Comparison of ENCODE assay signal across 1 cellular context in the genomic region with DNA sequence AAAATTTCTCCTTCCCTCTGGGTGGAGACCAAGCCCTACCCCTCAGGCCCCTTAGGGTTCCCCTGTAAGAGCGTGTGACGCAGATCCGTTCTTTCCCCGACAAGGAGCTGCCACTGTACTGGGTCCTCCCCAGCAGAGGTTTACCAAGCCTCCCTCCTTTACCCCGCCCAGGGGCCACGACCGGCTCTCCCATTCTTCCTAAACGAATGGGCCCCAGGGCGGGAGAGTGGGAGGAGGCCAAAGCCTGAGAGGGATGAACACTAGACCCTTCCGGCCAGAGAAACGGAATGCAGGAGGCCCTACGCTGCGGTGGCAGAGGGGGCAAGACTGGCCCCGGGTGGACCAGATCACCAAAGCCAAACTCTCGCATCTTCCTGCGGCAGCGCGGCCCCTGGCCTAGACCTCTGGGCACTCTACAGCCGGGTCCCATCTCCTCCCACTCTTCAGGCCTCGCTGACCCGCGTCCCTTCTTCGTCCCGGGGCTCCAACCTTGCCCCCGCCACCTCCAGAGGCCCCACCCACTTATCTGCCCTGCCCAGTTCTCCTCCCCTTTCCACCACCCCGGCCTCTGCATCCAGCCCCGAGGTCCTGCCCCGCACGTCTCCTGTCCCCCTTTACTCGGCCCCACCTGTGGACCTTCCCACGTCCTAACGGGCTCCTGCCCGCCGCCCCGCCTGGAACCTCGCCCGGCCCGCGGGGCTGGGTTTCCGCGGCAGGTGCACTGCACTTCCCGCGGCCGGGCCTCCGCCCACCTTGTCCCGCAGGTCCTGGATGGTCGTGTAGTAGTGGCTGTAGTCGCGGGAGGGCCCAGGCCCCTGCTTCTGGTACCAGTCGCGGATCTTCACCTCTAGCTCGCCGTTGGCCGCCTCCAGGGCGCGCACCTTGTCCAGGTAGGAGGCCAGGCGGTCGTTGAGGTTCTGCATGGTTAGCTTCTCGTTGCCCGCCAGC.
TF ChIP-seq lines count a peak whose summit lies in the region.

No MANE protein-coding gene starts in this region.

TF ChIP-seq in K562, 482 proteins besides CTCF, POLR2A, EP300 and RAD21 (continued from another document and continues in another):
- TF ChIP-seq, protein P1, sequence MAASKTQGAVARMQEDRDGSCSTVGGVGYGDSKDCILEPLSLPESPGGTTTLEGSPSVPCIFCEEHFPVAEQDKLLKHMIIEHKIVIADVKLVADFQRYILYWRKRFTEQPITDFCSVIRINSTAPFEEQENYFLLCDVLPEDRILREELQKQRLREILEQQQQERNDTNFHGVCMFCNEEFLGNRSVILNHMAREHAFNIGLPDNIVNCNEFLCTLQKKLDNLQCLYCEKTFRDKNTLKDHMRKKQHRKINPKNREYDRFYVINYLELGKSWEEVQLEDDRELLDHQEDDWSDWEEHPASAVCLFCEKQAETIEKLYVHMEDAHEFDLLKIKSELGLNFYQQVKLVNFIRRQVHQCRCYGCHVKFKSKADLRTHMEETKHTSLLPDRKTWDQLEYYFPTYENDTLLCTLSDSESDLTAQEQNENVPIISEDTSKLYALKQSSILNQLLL (CRISPR knock-in tag; IDR thresholded peaks at IDR 0.05; ENCODE audit: borderline replicate concordance): no peak
- no peak for TF ChIP-seq DIDO1 (tag; IDR thresholded peaks at IDR 0.05; ENCODE audit: low read depth)
- no peak for TF ChIP-seq SLC30A9 (CRISPR knock-in tag; IDR thresholded peaks at IDR 0.05)
- no peak for TF ChIP-seq ELF4 (CRISPR knock-in tag; IDR thresholded peaks at IDR 0.05)
- TF ChIP-seq SAP30 (IDR thresholded peaks at IDR 0.05; ENCODE audit: borderline replicate concordance, insufficient read depth, low read depth, low read length, poor library complexity, severe bottlenecking): peak; percentile 7
- no peak for TF ChIP-seq NR2F6 (CRISPR knock-in tag; IDR thresholded peaks at IDR 0.05)
- no peak for TF ChIP-seq ZNF121 (CRISPR knock-in tag; conservative IDR thresholded peaks at IDR 0.05)
- TF ChIP-seq, protein P2, sequence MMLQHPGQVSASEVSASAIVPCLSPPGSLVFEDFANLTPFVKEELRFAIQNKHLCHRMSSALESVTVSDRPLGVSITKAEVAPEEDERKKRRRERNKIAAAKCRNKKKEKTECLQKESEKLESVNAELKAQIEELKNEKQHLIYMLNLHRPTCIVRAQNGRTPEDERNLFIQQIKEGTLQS (IDR thresholded peaks at IDR 0.05): no peak
- TF ChIP-seq, protein P2 (CRISPR knock-in tag; conservative IDR thresholded peaks at IDR 0.05): no peak
- TF ChIP-seq NCOA6 (IDR thresholded peaks at IDR 0.05): no peak; the same call in 1 of the 2 replicates
- no peak for TF ChIP-seq ZNF764 (CRISPR knock-in tag; IDR thresholded peaks at IDR 0.05; ENCODE audit: low read depth)
- TF ChIP-seq SIX5 (IDR thresholded peaks at IDR 0.05; ENCODE audit: borderline replicate concordance in 1 of 2, insufficient read depth in 1 of 2, low read depth in 1 of 2, low read length in 2 of 2): no peak
- TF ChIP-seq PRMT5 (CRISPR knock-in tag; IDR thresholded peaks at IDR 0.05): no peak
- no peak for TF ChIP-seq ZNF444 (CRISPR knock-in tag; IDR thresholded peaks at IDR 0.05)
- no peak for TF ChIP-seq POLR2B (IDR thresholded peaks at IDR 0.05; ENCODE audit: low read depth, partially characterized antibody)
- TF ChIP-seq, protein P3, sequence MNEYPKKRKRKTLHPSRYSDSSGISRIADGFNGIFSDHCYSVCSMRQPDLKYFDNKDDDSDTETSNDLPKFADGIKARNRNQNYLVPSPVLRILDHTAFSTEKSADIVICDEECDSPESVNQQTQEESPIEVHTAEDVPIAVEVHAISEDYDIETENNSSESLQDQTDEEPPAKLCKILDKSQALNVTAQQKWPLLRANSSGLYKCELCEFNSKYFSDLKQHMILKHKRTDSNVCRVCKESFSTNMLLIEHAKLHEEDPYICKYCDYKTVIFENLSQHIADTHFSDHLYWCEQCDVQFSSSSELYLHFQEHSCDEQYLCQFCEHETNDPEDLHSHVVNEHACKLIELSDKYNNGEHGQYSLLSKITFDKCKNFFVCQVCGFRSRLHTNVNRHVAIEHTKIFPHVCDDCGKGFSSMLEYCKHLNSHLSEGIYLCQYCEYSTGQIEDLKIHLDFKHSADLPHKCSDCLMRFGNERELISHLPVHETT (CRISPR knock-in tag; conservative IDR thresholded peaks at IDR 0.05 in 1 of 2, IDR thresholded peaks at IDR 0.05 in 1 of 2): no peak
- no peak for TF ChIP-seq ARID1B (IDR thresholded peaks at IDR 0.05)
- no peak for TF ChIP-seq ILF3 (IDR thresholded peaks at IDR 0.05; ENCODE audit: borderline replicate concordance)
- TF ChIP-seq HDAC6 (IDR thresholded peaks at IDR 0.05; ENCODE audit: low read depth, low read length): no peak
- TF ChIP-seq, protein P4, sequence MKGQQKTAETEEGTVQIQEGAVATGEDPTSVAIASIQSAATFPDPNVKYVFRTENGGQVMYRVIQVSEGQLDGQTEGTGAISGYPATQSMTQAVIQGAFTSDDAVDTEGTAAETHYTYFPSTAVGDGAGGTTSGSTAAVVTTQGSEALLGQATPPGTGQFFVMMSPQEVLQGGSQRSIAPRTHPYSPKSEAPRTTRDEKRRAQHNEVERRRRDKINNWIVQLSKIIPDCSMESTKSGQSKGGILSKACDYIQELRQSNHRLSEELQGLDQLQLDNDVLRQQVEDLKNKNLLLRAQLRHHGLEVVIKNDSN (CRISPR knock-in tag; IDR thresholded peaks at IDR 0.05): no peak
- TF ChIP-seq, protein P5, sequence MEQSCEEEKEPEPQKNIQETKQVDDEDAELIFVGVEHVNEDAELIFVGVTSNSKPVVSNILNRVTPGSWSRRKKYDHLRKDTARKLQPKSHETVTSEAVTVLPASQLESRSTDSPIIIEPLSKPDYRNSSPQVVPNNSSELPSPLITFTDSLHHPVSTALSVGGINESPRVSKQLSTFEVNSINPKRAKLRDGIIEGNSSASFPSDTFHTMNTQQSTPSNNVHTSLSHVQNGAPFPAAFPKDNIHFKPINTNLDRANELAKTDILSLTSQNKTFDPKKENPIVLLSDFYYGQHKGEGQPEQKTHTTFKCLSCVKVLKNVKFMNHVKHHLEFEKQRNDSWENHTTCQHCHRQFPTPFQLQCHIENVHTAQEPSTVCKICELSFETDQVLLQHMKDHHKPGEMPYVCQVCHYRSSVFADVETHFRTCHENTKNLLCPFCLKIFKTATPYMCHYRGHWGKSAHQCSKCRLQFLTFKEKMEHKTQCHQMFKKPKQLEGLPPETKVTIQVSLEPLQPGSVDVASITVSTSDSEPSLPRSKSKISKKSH (CRISPR knock-in tag; IDR thresholded peaks at IDR 0.05): no peak
- no peak for TF ChIP-seq ADNP (tag; IDR thresholded peaks at IDR 0.05)
- TF ChIP-seq, protein P6, sequence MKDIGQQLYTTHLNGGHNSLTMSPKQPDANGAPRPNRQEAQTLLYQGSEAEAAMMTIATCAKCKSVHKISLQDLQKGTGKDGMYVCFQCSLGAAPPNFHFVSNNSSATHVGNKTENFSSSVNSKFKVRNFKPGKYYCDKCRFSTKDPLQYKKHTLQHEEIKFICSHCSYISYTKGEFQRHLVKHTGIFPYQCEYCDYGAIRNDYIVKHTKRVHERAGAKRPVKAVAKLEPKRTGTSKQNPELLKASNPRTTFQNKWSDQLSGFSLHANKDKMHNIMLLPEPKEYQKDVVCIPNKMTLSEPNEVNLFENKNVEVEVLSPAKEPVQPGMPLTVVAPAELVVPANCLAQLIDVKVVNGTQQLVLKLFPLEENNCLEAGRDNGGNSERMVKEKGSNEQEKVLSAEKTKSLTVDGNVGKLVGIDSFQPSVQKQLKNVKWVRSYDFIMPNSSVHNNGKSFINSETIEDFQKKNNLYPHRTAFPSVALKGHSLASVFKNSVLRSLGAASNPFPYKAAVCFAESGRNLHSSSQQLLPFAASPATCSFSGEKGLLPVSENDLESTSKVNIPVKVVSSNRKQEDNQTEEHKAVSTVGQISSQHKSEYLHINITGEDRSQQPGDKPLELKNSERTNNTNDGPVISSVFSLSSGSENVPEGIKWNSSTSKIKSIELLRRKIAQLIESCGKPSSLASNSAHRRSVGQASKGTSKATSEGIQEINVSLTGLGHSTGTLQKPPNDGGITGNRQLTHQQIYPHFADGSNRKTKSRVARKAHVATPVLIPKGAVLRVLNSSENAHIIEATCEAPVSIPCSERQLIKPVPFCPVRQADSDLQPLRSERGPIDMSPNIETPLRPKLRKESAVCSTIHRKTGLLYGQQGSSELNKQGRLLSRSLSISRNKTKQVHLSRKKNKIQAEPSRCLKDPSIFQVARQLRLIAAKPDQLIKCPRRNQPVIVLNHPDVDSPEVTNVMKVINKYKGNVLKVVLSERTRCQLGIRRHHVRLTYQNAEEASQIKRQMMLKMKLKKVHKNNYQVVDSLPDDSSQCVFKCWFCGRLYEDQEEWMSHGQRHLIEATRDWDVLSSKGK (CRISPR knock-in tag; IDR thresholded peaks at IDR 0.05): no peak
- TF ChIP-seq, protein P7, sequence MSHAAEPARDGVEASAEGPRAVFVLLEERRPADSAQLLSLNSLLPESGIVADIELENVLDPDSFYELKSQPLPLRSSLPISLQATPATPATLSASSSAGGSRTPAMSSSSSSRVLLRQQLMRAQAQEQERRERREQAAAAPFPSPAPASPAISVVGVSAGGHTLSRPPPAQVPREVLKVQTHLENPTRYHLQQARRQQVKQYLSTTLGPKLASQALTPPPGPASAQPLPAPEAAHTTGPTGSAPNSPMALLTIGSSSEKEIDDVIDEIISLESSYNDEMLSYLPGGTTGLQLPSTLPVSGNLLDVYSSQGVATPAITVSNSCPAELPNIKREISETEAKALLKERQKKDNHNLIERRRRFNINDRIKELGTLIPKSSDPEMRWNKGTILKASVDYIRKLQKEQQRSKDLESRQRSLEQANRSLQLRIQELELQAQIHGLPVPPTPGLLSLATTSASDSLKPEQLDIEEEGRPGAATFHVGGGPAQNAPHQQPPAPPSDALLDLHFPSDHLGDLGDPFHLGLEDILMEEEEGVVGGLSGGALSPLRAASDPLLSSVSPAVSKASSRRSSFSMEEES (CRISPR knock-in tag; IDR thresholded peaks at IDR 0.05): no peak
- TF ChIP-seq ZNF263 (CRISPR knock-in tag; IDR thresholded peaks at IDR 0.05; ENCODE audit: borderline replicate concordance): no peak
- no peak for TF ChIP-seq RBM15 (IDR thresholded peaks at IDR 0.05; ENCODE audit: insufficient read depth, low read length)
- TF ChIP-seq TBP (optimal IDR thresholded peaks at IDR 0.05; ENCODE audit: low read depth, low read length): peak; percentile 18
- no peak for TF ChIP-seq PHB2 (IDR thresholded peaks at IDR 0.05; ENCODE audit: low read depth)
- no peak for TF ChIP-seq U2AF2 (optimal IDR thresholded peaks at IDR 0.05; ENCODE audit: low read depth, low read length)
- TF ChIP-seq BRF1 (IDR thresholded peaks at IDR 0.05; ENCODE audit: borderline replicate concordance, extremely low read depth, insufficient read length): no peak
- TF ChIP-seq, protein P8, sequence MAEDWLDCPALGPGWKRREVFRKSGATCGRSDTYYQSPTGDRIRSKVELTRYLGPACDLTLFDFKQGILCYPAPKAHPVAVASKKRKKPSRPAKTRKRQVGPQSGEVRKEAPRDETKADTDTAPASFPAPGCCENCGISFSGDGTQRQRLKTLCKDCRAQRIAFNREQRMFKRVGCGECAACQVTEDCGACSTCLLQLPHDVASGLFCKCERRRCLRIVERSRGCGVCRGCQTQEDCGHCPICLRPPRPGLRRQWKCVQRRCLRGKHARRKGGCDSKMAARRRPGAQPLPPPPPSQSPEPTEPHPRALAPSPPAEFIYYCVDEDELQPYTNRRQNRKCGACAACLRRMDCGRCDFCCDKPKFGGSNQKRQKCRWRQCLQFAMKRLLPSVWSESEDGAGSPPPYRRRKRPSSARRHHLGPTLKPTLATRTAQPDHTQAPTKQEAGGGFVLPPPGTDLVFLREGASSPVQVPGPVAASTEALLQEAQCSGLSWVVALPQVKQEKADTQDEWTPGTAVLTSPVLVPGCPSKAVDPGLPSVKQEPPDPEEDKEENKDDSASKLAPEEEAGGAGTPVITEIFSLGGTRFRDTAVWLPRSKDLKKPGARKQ (CRISPR knock-in tag; IDR thresholded peaks at IDR 0.05): no peak
- TF ChIP-seq LEF1 (IDR thresholded peaks at IDR 0.05): no peak
- TF ChIP-seq FOXM1 (IDR thresholded peaks at IDR 0.05; ENCODE audit: low read depth): no peak
- no peak for TF ChIP-seq FOXM1 (CRISPR knock-in tag; IDR thresholded peaks at IDR 0.05; ENCODE audit: low read depth)
- no peak for TF ChIP-seq ZBTB7A (IDR thresholded peaks at IDR 0.05; ENCODE audit: borderline replicate concordance, control insufficient read depth, low read depth, low read length)
- TF ChIP-seq PHTF2 (CRISPR knock-in tag; IDR thresholded peaks at IDR 0.05): no peak
- TF ChIP-seq MTF1 (CRISPR knock-in tag; IDR thresholded peaks at IDR 0.05; ENCODE audit: borderline replicate concordance): no peak
- TF ChIP-seq NFIC (IDR thresholded peaks at IDR 0.05): peak; percentile 34; the same call in 1 of the 2 replicates
- no peak for TF ChIP-seq KLF1 (tag; IDR thresholded peaks at IDR 0.05)
- peak; percentile 49 for TF ChIP-seq PCBP1 (IDR thresholded peaks at IDR 0.05; ENCODE audit: low read depth, low read length, poor library complexity, severe bottlenecking)
- TF ChIP-seq ZBTB8A (IDR thresholded peaks at IDR 0.05; ENCODE audit: partially characterized antibody): no peak
- TF ChIP-seq, protein P9, sequence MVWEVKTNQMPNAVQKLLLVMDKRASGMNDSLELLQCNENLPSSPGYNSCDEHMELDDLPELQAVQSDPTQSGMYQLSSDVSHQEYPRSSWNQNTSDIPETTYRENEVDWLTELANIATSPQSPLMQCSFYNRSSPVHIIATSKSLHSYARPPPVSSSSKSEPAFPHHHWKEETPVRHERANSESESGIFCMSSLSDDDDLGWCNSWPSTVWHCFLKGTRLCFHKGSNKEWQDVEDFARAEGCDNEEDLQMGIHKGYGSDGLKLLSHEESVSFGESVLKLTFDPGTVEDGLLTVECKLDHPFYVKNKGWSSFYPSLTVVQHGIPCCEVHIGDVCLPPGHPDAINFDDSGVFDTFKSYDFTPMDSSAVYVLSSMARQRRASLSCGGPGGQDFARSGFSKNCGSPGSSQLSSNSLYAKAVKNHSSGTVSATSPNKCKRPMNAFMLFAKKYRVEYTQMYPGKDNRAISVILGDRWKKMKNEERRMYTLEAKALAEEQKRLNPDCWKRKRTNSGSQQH (CRISPR knock-in tag; IDR thresholded peaks at IDR 0.05): 0 out of 2 replicates have a peak, but pooled peaks have one; percentile 22
- TF ChIP-seq HMG20A (CRISPR knock-in tag; conservative IDR thresholded peaks at IDR 0.05): no peak
- TF ChIP-seq FOXP1 (CRISPR knock-in tag; IDR thresholded peaks at IDR 0.05): no peak
- TF ChIP-seq TRIM24 (IDR thresholded peaks at IDR 0.05): no peak
- no peak for TF ChIP-seq ETV5 (CRISPR knock-in tag; IDR thresholded peaks at IDR 0.05; ENCODE audit: low read depth)
- TF ChIP-seq KDM1A (IDR thresholded peaks at IDR 0.05): no peak
- no peak for TF ChIP-seq ZNF354B (CRISPR knock-in tag; IDR thresholded peaks at IDR 0.05)
- TF ChIP-seq CTBP1 (IDR thresholded peaks at IDR 0.05; ENCODE audit: borderline replicate concordance): no peak
- 0 out of 2 replicates have a peak, but pooled peaks have one; percentile 39 for TF ChIP-seq PHF21A (IDR thresholded peaks at IDR 0.05; ENCODE audit: borderline replicate concordance, low read depth)
